In the genomic region with DNA sequence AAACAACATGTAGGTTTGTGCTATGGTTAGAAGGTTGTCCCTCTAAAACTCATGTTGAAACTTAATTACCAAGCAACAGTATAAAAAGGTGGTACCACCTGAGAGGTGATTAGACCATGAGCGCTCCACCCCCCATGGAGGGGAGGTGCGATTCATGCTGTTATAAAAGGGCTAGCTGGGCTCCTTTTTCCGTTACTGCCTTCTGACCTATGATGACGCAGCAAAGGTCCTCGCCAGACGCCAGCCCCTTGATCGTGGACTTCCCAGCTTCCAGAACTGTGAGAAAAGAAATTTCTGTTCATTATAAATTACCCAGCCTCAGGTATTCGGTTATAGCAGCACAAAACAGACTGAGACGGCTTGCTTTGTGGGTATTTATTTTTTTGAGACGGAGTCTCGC, we compare ENCODE assay signal across 1 cellular context.
A peak's percentile ranks its signal among the peaks of the same experiment; 100 is the strongest.
TF ChIP-seq lines count a peak whose summit lies in the region.

No MANE protein-coding gene starts in this region.

TF ChIP-seq in K562, 482 proteins besides CTCF, POLR2A, EP300 and RAD21 (continued from another document and continues in another):
- TF ChIP-seq TAF7 (tag; IDR thresholded peaks at IDR 0.05) (no peak), ARID3B (CRISPR knock-in tag; IDR thresholded peaks at IDR 0.05; ENCODE audit: borderline replicate concordance) (no peak), ASH1L (IDR thresholded peaks at IDR 0.05; ENCODE audit: borderline replicate concordance, low read depth, partially characterized antibody) (no peak), SIN3A (IDR thresholded peaks at IDR 0.05; ENCODE audit: borderline replicate concordance in 2 of 2, control insufficient read depth in 1 of 2, low read depth in 2 of 2, low read length in 2 of 2) (no peak), ZNF175 (CRISPR knock-in tag; IDR thresholded peaks at IDR 0.05; ENCODE audit: low read depth) (no peak), CBX5 (IDR thresholded peaks at IDR 0.05; ENCODE audit: borderline replicate concordance, low read depth) (no peak), KLF10 (CRISPR knock-in tag; IDR thresholded peaks at IDR 0.05) (no peak), SUPT5H (IDR thresholded peaks at IDR 0.05) (no peak), NR2C2 (CRISPR knock-in tag; IDR thresholded peaks at IDR 0.05) (no peak), NR2C2 (tag; IDR thresholded peaks at IDR 0.05) (peak; percentile 50; the same call in 1 of the 2 replicates), EZH2 (IDR thresholded peaks at IDR 0.05; ENCODE audit: borderline replicate concordance, low read depth, low read length) (no peak), LEF1 (IDR thresholded peaks at IDR 0.05) (no peak), ZSCAN32 (CRISPR knock-in tag; IDR thresholded peaks at IDR 0.05) (no peak), NR1H2 (CRISPR knock-in tag; IDR thresholded peaks at IDR 0.05) (no peak), ZNF445 (CRISPR knock-in tag; IDR thresholded peaks at IDR 0.05; ENCODE audit: low read depth) (no peak), ZNF274 (IDR thresholded peaks at IDR 0.05; ENCODE audit: borderline replicate concordance, low read depth, low read length) (no peak), NFE2 (IDR thresholded peaks at IDR 0.05; ENCODE audit: low read depth) (peak; percentile 75), ZNF316 (IDR thresholded peaks at IDR 0.05) (peak; percentile 47), ERF (CRISPR knock-in tag; IDR thresholded peaks at IDR 0.05) (no peak), SMAD2 (IDR thresholded peaks at IDR 0.05; ENCODE audit: low read depth, low read length) (no peak), PTBP1 (IDR thresholded peaks at IDR 0.05; ENCODE audit: low read depth, low read length) (no peak), ZC3H4 (CRISPR knock-in tag; IDR thresholded peaks at IDR 0.05; ENCODE audit: borderline replicate concordance) (no peak), TFAP4 (CRISPR knock-in tag; IDR thresholded peaks at IDR 0.05; ENCODE audit: borderline replicate concordance) (no peak), PKNOX1 (IDR thresholded peaks at IDR 0.05) (no peak), CREM (IDR thresholded peaks at IDR 0.05; ENCODE audit: low read depth) (peak; percentile 56), ATF1 (CRISPR knock-in tag; IDR thresholded peaks at IDR 0.05) (no peak), ATF1 (tag; IDR thresholded peaks at IDR 0.05) (no peak), MLX (CRISPR knock-in tag; conservative IDR thresholded peaks at IDR 0.05) (no peak), MCM5 (IDR thresholded peaks at IDR 0.05; ENCODE audit: low read depth) (no peak), ZNF311 (CRISPR knock-in tag; IDR thresholded peaks at IDR 0.05) (no peak), ZNF436 (CRISPR knock-in tag; IDR thresholded peaks at IDR 0.05) (no peak), FOXJ3 (CRISPR knock-in tag; IDR thresholded peaks at IDR 0.05) (no peak), HBP1 (CRISPR knock-in tag; IDR thresholded peaks at IDR 0.05) (no peak), SMARCB1 (IDR thresholded peaks at IDR 0.05; ENCODE audit: insufficient read length, low read depth) (no peak), NFE2L1 (tag; IDR thresholded peaks at IDR 0.05; ENCODE audit: borderline replicate concordance, low read depth) (no peak), NFIC (IDR thresholded peaks at IDR 0.05) (peak; percentile 47; the same call in 1 of the 2 replicates), CREB3L1 (IDR thresholded peaks at IDR 0.05; ENCODE audit: borderline replicate concordance, low read depth) (no peak), NR2C1 (IDR thresholded peaks at IDR 0.05) (peak; percentile 70), NR2C1 (tag; IDR thresholded peaks at IDR 0.05) (no peak), RBM34 (IDR thresholded peaks at IDR 0.05; ENCODE audit: borderline replicate concordance, insufficient read depth, low read length) (no peak), ZNF695 (CRISPR knock-in tag; IDR thresholded peaks at IDR 0.05) (no peak), FOXK1 (CRISPR knock-in tag; IDR thresholded peaks at IDR 0.05; ENCODE audit: borderline replicate concordance) (no peak)
- TF ChIP-seq, protein P1, sequence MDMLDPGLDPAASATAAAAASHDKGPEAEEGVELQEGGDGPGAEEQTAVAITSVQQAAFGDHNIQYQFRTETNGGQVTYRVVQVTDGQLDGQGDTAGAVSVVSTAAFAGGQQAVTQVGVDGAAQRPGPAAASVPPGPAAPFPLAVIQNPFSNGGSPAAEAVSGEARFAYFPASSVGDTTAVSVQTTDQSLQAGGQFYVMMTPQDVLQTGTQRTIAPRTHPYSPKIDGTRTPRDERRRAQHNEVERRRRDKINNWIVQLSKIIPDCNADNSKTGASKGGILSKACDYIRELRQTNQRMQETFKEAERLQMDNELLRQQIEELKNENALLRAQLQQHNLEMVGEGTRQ (CRISPR knock-in tag; IDR thresholded peaks at IDR 0.05) = no peak
- TF ChIP-seq, protein P2, sequence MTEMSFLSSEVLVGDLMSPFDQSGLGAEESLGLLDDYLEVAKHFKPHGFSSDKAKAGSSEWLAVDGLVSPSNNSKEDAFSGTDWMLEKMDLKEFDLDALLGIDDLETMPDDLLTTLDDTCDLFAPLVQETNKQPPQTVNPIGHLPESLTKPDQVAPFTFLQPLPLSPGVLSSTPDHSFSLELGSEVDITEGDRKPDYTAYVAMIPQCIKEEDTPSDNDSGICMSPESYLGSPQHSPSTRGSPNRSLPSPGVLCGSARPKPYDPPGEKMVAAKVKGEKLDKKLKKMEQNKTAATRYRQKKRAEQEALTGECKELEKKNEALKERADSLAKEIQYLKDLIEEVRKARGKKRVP (CRISPR knock-in tag; IDR thresholded peaks at IDR 0.05) = no peak
- TF ChIP-seq, protein P3, sequence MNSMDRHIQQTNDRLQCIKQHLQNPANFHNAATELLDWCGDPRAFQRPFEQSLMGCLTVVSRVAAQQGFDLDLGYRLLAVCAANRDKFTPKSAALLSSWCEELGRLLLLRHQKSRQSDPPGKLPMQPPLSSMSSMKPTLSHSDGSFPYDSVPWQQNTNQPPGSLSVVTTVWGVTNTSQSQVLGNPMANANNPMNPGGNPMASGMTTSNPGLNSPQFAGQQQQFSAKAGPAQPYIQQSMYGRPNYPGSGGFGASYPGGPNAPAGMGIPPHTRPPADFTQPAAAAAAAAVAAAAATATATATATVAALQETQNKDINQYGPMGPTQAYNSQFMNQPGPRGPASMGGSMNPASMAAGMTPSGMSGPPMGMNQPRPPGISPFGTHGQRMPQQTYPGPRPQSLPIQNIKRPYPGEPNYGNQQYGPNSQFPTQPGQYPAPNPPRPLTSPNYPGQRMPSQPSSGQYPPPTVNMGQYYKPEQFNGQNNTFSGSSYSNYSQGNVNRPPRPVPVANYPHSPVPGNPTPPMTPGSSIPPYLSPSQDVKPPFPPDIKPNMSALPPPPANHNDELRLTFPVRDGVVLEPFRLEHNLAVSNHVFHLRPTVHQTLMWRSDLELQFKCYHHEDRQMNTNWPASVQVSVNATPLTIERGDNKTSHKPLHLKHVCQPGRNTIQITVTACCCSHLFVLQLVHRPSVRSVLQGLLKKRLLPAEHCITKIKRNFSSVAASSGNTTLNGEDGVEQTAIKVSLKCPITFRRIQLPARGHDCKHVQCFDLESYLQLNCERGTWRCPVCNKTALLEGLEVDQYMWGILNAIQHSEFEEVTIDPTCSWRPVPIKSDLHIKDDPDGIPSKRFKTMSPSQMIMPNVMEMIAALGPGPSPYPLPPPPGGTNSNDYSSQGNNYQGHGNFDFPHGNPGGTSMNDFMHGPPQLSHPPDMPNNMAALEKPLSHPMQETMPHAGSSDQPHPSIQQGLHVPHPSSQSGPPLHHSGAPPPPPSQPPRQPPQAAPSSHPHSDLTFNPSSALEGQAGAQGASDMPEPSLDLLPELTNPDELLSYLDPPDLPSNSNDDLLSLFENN (IDR thresholded peaks at IDR 0.05; ENCODE audit: low read depth in 2 of 2, low read length in 2 of 2) = no peak
- TF ChIP-seq, protein P4, sequence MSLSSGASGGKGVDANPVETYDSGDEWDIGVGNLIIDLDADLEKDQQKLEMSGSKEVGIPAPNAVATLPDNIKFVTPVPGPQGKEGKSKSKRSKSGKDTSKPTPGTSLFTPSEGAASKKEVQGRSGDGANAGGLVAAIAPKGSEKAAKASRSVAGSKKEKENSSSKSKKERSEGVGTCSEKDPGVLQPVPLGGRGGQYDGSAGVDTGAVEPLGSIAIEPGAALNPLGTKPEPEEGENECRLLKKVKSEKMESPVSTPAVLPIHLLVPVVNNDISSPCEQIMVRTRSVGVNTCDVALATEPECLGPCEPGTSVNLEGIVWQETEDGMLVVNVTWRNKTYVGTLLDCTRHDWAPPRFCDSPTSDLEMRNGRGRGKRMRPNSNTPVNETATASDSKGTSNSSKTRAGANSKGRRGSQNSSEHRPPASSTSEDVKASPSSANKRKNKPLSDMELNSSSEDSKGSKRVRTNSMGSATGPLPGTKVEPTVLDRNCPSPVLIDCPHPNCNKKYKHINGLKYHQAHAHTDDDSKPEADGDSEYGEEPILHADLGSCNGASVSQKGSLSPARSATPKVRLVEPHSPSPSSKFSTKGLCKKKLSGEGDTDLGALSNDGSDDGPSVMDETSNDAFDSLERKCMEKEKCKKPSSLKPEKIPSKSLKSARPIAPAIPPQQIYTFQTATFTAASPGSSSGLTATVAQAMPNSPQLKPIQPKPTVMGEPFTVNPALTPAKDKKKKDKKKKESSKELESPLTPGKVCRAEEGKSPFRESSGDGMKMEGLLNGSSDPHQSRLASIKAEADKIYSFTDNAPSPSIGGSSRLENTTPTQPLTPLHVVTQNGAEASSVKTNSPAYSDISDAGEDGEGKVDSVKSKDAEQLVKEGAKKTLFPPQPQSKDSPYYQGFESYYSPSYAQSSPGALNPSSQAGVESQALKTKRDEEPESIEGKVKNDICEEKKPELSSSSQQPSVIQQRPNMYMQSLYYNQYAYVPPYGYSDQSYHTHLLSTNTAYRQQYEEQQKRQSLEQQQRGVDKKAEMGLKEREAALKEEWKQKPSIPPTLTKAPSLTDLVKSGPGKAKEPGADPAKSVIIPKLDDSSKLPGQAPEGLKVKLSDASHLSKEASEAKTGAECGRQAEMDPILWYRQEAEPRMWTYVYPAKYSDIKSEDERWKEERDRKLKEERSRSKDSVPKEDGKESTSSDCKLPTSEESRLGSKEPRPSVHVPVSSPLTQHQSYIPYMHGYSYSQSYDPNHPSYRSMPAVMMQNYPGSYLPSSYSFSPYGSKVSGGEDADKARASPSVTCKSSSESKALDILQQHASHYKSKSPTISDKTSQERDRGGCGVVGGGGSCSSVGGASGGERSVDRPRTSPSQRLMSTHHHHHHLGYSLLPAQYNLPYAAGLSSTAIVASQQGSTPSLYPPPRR (CRISPR knock-in tag; IDR thresholded peaks at IDR 0.05; ENCODE audit: borderline replicate concordance) = no peak
